21 cellular contexts compared by ENCODE assay signal in genomic region chr6:161103475-161103874, GRCh38.
A peak's percentile ranks its signal among the peaks of the same experiment; 100 is the strongest.
DNase-seq lines count a peak whose midpoint lies in the region; ATAC-seq, FAIRE-seq and TF ChIP-seq lines count a peak whose summit lies in the region.
"Had no signal": no experiment of that assay in that cellular context is flagged by ENCODE, and none has a peak within 500 bp of the region (broad histone marks: within the 10 kb centered on the region; RNA-seq: fewer than 3 reads in every experiment).

No MANE protein-coding gene starts in this region.

- no peak overlapping the region for H3K4me3 Mint-ChIP-seq in CD8-positive, alpha-beta T cell
- no peak overlapping the region for H3K4me3 Mint-ChIP-seq in GM23338
- peak overlapping the region; percentile 36 for H3K4me3 Mint-ChIP-seq in astrocyte (ENCODE audit: unreplicated experiment)
- H3K4me3 Mint-ChIP-seq in stimulated activated effector memory CD8-positive, alpha-beta T cell treated with anti-CD3 and anti-CD28 coated beads, Interleukin-12 subunit alpha, Interleukin-12 subunit beta, amount 100 ng/mL, for 72 hours, result no peak overlapping the region

- H3K4me2 ChIP-seq in GM23338 (no peak overlapping the region), astrocyte (ENCODE audit: low read length) (no peak overlapping the region)

- no peak overlapping the region for H3K27ac ChIP-seq in CD8-positive, alpha-beta T cell (ENCODE audit: low read depth, low read length)
- no peak overlapping the region for H3K27ac ChIP-seq in GM23338 (ENCODE audit: low read depth)
- no peak overlapping the region for H3K27ac ChIP-seq in astrocyte (ENCODE audit: low read depth, low read length)

- H2AFZ ChIP-seq in GM23338 (no peak overlapping the region), astrocyte (ENCODE audit: low read depth, low read length) (no peak overlapping the region)

- FAIRE-seq in astrocyte (lab: Jason Lieb, UNC) (no peak), GM19239 (lab: Jason Lieb, UNC) (no peak)
- FAIRE-seq: G401.6 had no signal

- no peaks in the 10 kb centered on the region for H3K4me1 ChIP-seq in CD8-positive, alpha-beta T cell (ENCODE audit: insufficient read depth, low read length)
- H3K4me1 ChIP-seq in GM23338 (ENCODE audit: insufficient read depth) (no peaks in the 10 kb centered on the region), astrocyte (ENCODE audit: insufficient read depth, low read length) (peaks cover 16% of the 10 kb centered on the region)

- peaks cover 26% of the 10 kb centered on the region for H3K36me3 ChIP-seq in CD8-positive, alpha-beta T cell (ENCODE audit: insufficient read depth, low read length)
- H3K36me3 ChIP-seq in GM23338 (ENCODE audit: insufficient read depth) (peaks cover 19% of the 10 kb centered on the region), astrocyte (ENCODE audit: insufficient read depth, low read length) (peaks cover 16% of the 10 kb centered on the region)

- no peaks in the 10 kb centered on the region for H3K27me3 ChIP-seq in CD8-positive, alpha-beta T cell (ENCODE audit: insufficient read depth, low read length)
- H3K27me3 ChIP-seq in GM23338 (ENCODE audit: insufficient read depth), result no peaks in the 10 kb centered on the region
- H3K27me3 ChIP-seq in astrocyte (ENCODE audit: insufficient read depth, low read length), result no peaks in the 10 kb centered on the region

- peak overlapping the region; percentile 32 for H3K27ac Mint-ChIP-seq in CD8-positive, alpha-beta T cell
- H3K27ac Mint-ChIP-seq in GM23338, result 0 out of 2 replicates have a peak overlapping the region, but pooled peaks have one; percentile 8
- H3K27ac Mint-ChIP-seq in astrocyte (ENCODE audit: unreplicated experiment), result no peak overlapping the region
- peak overlapping the region; percentile 54 for H3K27ac Mint-ChIP-seq in stimulated activated effector memory CD8-positive, alpha-beta T cell treated with anti-CD3 and anti-CD28 coated beads, Interleukin-12 subunit alpha, Interleukin-12 subunit beta, amount 100 ng/mL, for 72 hours

- no peak for TF ChIP-seq CTCF in CD8-positive, alpha-beta T cell (IDR thresholded peaks at IDR 0.05)
- TF ChIP-seq CTCF in GM23338 (conservative IDR thresholded peaks at IDR 0.05; ENCODE audit: low read depth in 2 of 2) (no peak), astrocyte (IDR thresholded peaks at IDR 0.05; ENCODE audit: insufficient read depth, low read depth, low read length) (no peak)

- H3K36me3 Mint-ChIP-seq in CD8-positive, alpha-beta T cell, result peaks cover 87% of the 10 kb centered on the region
- H3K36me3 Mint-ChIP-seq in GM23338 (ENCODE audit: low read depth) (peaks cover 51% of the 10 kb centered on the region), astrocyte (ENCODE audit: low read depth, unreplicated experiment) (peaks cover 18% of the 10 kb centered on the region)
- H3K36me3 Mint-ChIP-seq in stimulated activated effector memory CD8-positive, alpha-beta T cell treated with anti-CD3 and anti-CD28 coated beads, Interleukin-12 subunit alpha, Interleukin-12 subunit beta, amount 100 ng/mL, for 72 hours, result peaks cover 91% of the 10 kb centered on the region

- no peak overlapping the region for H3K9ac ChIP-seq in astrocyte (ENCODE audit: low read length)

- DNase-seq in CD8-positive, alpha-beta T cell, result no peak
- DNase-seq in GM23338 (ENCODE audit: low spot score), result no peak
- DNase-seq in astrocyte (ENCODE audit: low read depth), result no peak
- no peak for DNase-seq in stimulated activated effector memory CD8-positive, alpha-beta T cell treated with anti-CD3 and anti-CD28 coated beads, Interleukin-12 subunit alpha, Interleukin-12 subunit beta, amount 100 ng/mL, for 72 hours (ENCODE audit: low spot score in 2 of 2)
- no peak for DNase-seq in GM19239 (ENCODE audit: insufficient read length, low spot score)
- DNase-seq in stimulated activated CD4-positive, alpha-beta T cell treated with anti-CD3 and anti-CD28 coated beads, Interleukin-2, amount 100 ng/mL, for 24 hours, result no peak
- no peak for DNase-seq in HUDEP-2 (lab: John Stamatoyannopoulos, UW; ENCODE audit: unreplicated experiment in 76 of 76)
- DNase-seq: ACHN, C1 segment of cervical spinal cord, COR-L47, MM.1S, NCI-H1092, NCI-H146, NCI-H2029 treated with DMSO at 0.1 percent for 48 hours, NCI-H2171, NCI-H526, PC-3, RPMI8226, SHP77 treated with DMSO at 0.1 percent for 48 hours had no signal

- H3K79me2 ChIP-seq in GM23338 (replicated peaks; ENCODE audit: insufficient read depth), result no peaks in the 10 kb centered on the region
- H3K79me2 ChIP-seq in astrocyte (ENCODE audit: insufficient read depth, low read length), result no peaks in the 10 kb centered on the region

- POLR2A ChIA-PET in CD8-positive, alpha-beta T cell (lab: Charles Lee), result no interaction called here

- no peaks in the 10 kb centered on the region for H3K9me3 Mint-ChIP-seq in CD8-positive, alpha-beta T cell
- H3K9me3 Mint-ChIP-seq in GM23338 (no peaks in the 10 kb centered on the region), astrocyte (ENCODE audit: unreplicated experiment) (no peaks in the 10 kb centered on the region)
- no peaks in the 10 kb centered on the region for H3K9me3 Mint-ChIP-seq in stimulated activated effector memory CD8-positive, alpha-beta T cell treated with anti-CD3 and anti-CD28 coated beads, Interleukin-12 subunit alpha, Interleukin-12 subunit beta, amount 100 ng/mL, for 72 hours

- H4K20me1 ChIP-seq in GM23338 (replicated peaks; ENCODE audit: insufficient read depth), result no peaks in the 10 kb centered on the region; the same call in 1 of the 2 replicates
- H4K20me1 ChIP-seq in astrocyte (ENCODE audit: insufficient read depth, low read length), result no peaks in the 10 kb centered on the region

- H3K27me3 Mint-ChIP-seq in CD8-positive, alpha-beta T cell (ENCODE audit: low read depth), result no peaks in the 10 kb centered on the region
- peaks cover 4% of the 10 kb centered on the region for H3K27me3 Mint-ChIP-seq in GM23338 (ENCODE audit: insufficient read depth, low read depth, poor library complexity)
- no peaks in the 10 kb centered on the region for H3K27me3 Mint-ChIP-seq in astrocyte (ENCODE audit: low read depth, unreplicated experiment)

- no peaks in the 10 kb centered on the region for H3K4me1 Mint-ChIP-seq in CD8-positive, alpha-beta T cell (ENCODE audit: low read depth)
- H3K4me1 Mint-ChIP-seq in GM23338 (no peaks in the 10 kb centered on the region), astrocyte (ENCODE audit: low read depth, unreplicated experiment) (peaks cover 17% of the 10 kb centered on the region)
- H3K4me1 Mint-ChIP-seq in stimulated activated effector memory CD8-positive, alpha-beta T cell treated with anti-CD3 and anti-CD28 coated beads, Interleukin-12 subunit alpha, Interleukin-12 subunit beta, amount 100 ng/mL, for 72 hours, result no peaks in the 10 kb centered on the region

- H3K4me3 ChIP-seq in CD8-positive, alpha-beta T cell (ENCODE audit: low read depth, low read length), result no peak overlapping the region
- H3K4me3 ChIP-seq in GM23338 (no peak overlapping the region), astrocyte (ENCODE audit: insufficient read depth, low read depth, low read length) (no peak overlapping the region)

- intact Hi-C loops in CD8-positive, alpha-beta T cell (cut with DNase I, micrococcal nuclease), result loop anchor here in 1 of 2 experiments (2.0 kb wide), 1 partner anchor 267 kb away; no protein-coding TSS in a partner anchor

- H3K9me3 ChIP-seq in CD8-positive, alpha-beta T cell (ENCODE audit: low read length), result no peaks in the 10 kb centered on the region
- no peaks in the 10 kb centered on the region for H3K9me3 ChIP-seq in astrocyte (ENCODE audit: insufficient read depth, low read depth, low read length)

- H3K9me2 ChIP-seq in GM23338 (ENCODE audit: insufficient read depth), result no peaks in the 10 kb centered on the region

- ATAC-seq in CD8-positive, alpha-beta T cell, result no peak
- no peak for ATAC-seq in GM23338
- ATAC-seq in stimulated activated effector memory CD8-positive, alpha-beta T cell treated with anti-CD3 and anti-CD28 coated beads, Interleukin-12 subunit alpha, Interleukin-12 subunit beta, amount 100 ng/mL, for 72 hours, result no peak
- ATAC-seq: HCT116, PC-3 had no signal

- H3F3A ChIP-seq in GM23338 (replicated peaks; ENCODE audit: low read depth), result no peaks in the 10 kb centered on the region

- CTCF ChIA-PET in CD8-positive, alpha-beta T cell (lab: Charles Lee), result no interaction called here

TF ChIP-seq in GM23338, 12 proteins besides CTCF, POLR2A, EP300 and RAD21:
- TF ChIP-seq ZNF114 (CRISPR knock-in tag; IDR thresholded peaks at IDR 0.05) (no peak), REST (IDR thresholded peaks at IDR 0.05; ENCODE audit: unreplicated experiment) (no peak)
